ENCODE assay signal across 23 cellular contexts in genomic region chr6:36634317-36634716, GRCh38. TPM values are rescaled to one million over a fixed set of nuclear protein-coding genes. Genes with fewer than 3 reads are reported as not detected.
DNase-seq lines count a peak whose midpoint lies in the region; ATAC-seq and TF ChIP-seq lines count a peak whose summit lies in the region.
"Had no signal": no experiment of that assay in that cellular context is flagged by ENCODE, and none has a peak within 500 bp of the region (broad histone marks: within the 10 kb centered on the region; RNA-seq: fewer than 3 reads in every experiment).

No MANE protein-coding gene starts in this region.

- H3K36me3 ChIP-seq in left ventricle myocardium inferior, result no peaks in the 10 kb centered on the region
- H3K36me3 ChIP-seq in neuronal stem cell (replicated peaks in 1 of 2; ENCODE audit: control insufficient read depth in 2 of 2, insufficient read depth in 2 of 2, low read length in 2 of 2), result no peaks in the 10 kb centered on the region
- H3K36me3 ChIP-seq: adrenal gland, upper lobe of left lung had no signal

- no peak overlapping the region for H3K23ac ChIP-seq in neuronal stem cell (ENCODE audit: low read depth, low read length, poor library complexity)

- no peaks in the 10 kb centered on the region for H3K27me3 Mint-ChIP-seq in chondrocyte (ENCODE audit: low read depth)
- H3K27me3 Mint-ChIP-seq: activated B cell treated with CpG ODN at 0.5 μM for 24 hours; activated CD4-positive, alpha-beta memory T cell treated with anti-CD3 and anti-CD28 coated beads for 36 hours had no signal

- no peak overlapping the region for H3K4me2 ChIP-seq in neuronal stem cell (ENCODE audit: insufficient read depth, low read length, poor library complexity, severe bottlenecking)

- H3K27ac Mint-ChIP-seq in chondrocyte (ENCODE audit: unreplicated experiment), result peak overlapping the region; percentile 32
- H3K27ac Mint-ChIP-seq: activated B cell treated with CpG ODN at 0.5 μM for 24 hours; activated CD4-positive, alpha-beta memory T cell treated with anti-CD3 and anti-CD28 coated beads for 36 hours had no signal

- no peak overlapping the region for H4K91ac ChIP-seq in neuronal stem cell (ENCODE audit: low read depth, low read length, poor library complexity)

- no peak overlapping the region for H3K14ac ChIP-seq in neuronal stem cell (ENCODE audit: low read length)

- DNase-seq in left ventricle myocardium inferior (no peak), left ventricle myocardium superior (no peak), chondrocyte (ENCODE audit: low spot score) (peak; percentile 12), neuronal stem cell (ENCODE audit: low spot score) (no peak), HEK293T (ENCODE audit: extremely low spot score) (no peak), RPMI8226 (no peak), AML-193 (lab: John Stamatoyannopoulos, UW) (no peak)
- DNase-seq in stimulated activated CD4-positive, alpha-beta T cell treated with anti-CD3 and anti-CD28 coated beads, Interleukin-4, amount 100 ng/mL, for 24 hours, result no peak
- DNase-seq: ACHN; activated B cell treated with CpG ODN at 0.5 μM for 24 hours; activated CD4-positive, alpha-beta memory T cell treated with anti-CD3 and anti-CD28 coated beads for 36 hours; activated gamma-delta T cell treated with Interleukin-2 at 50 U/mL for 16 hours; CD4-positive, CD25-positive, alpha-beta regulatory T cell; DMS 273 treated with DMSO at 0.1 percent for 48 hours; Karpas-422; MV-4-11; NCI-H2171 treated with DMSO at 0.1 percent for 48 hours; NCI-H524 treated with DMSO at 0.1 percent for 48 hours; stimulated activated CD8-positive, alpha-beta memory T cell treated with anti-CD3 and anti-CD28 coated beads, Interleukin-4, amount 100 ng/mL, for 48 hours; T-helper 9 cell had no signal

- intact Hi-C loops in left ventricle myocardium inferior (cut with micrococcal nuclease) (no loop called here), left ventricle myocardium superior (cut with micrococcal nuclease) (no loop called here)

- no peak overlapping the region for H3K9ac ChIP-seq in neuronal stem cell (ENCODE audit: low read depth, low read length, poor library complexity)

- H2BK12ac ChIP-seq in neuronal stem cell (ENCODE audit: low read length), result no peak overlapping the region

- no peak overlapping the region for H2BK15ac ChIP-seq in neuronal stem cell (ENCODE audit: low read length)

- H4K8ac ChIP-seq in neuronal stem cell (ENCODE audit: low read depth, low read length), result no peak overlapping the region

- H2BK5ac ChIP-seq in neuronal stem cell (ENCODE audit: low read length), result no peak overlapping the region

- ATAC-seq in left ventricle myocardium superior, result no peak

- no peak overlapping the region for H2BK120ac ChIP-seq in neuronal stem cell (ENCODE audit: low read depth, low read length)

- POLR2A ChIA-PET in HEK293T (lab: Yijun Ruan, JAX), result no interaction called here

- no peak overlapping the region for H2AK5ac ChIP-seq in neuronal stem cell (ENCODE audit: low read depth, low read length)

- TF ChIP-seq CTCF in left ventricle myocardium inferior (IDR thresholded peaks at IDR 0.05; ENCODE audit: borderline replicate concordance) (no peak), chondrocyte (IDR thresholded peaks at IDR 0.05) (no peak)

- H3K27ac ChIP-seq in left ventricle myocardium inferior (replicated peaks) (peak overlapping the region; percentile 66), neuronal stem cell (replicated peaks; ENCODE audit: low read length) (no peak overlapping the region)
- H3K27ac ChIP-seq: RWPE1, upper lobe of left lung had no signal

- H3K4me1 Mint-ChIP-seq in chondrocyte (ENCODE audit: low read depth), result peaks cover 32% of the 10 kb centered on the region
- H3K4me1 Mint-ChIP-seq: CD4-positive, CD25-positive, alpha-beta regulatory T cell had no signal

- H3K4me3 ChIP-seq in left ventricle myocardium inferior (no peak overlapping the region), neuronal stem cell (ENCODE audit: low read length in 2 of 2) (no peak overlapping the region)
- H3K4me3 ChIP-seq: adrenal gland, upper lobe of left lung had no signal

- no peak overlapping the region for H3K4ac ChIP-seq in neuronal stem cell (ENCODE audit: low read length)

- H3K9me3 ChIP-seq in left ventricle myocardium inferior (replicated peaks) (no peaks in the 10 kb centered on the region), neuronal stem cell (replicated peaks in 1 of 2; ENCODE audit: control insufficient read depth in 2 of 2, insufficient read depth in 1 of 2, low read depth in 1 of 2, low read length in 2 of 2) (no peaks in the 10 kb centered on the region)
- H3K9me3 ChIP-seq: adrenal gland, upper lobe of left lung had no signal

- H3K36me3 Mint-ChIP-seq in chondrocyte (ENCODE audit: low read depth), result no peaks in the 10 kb centered on the region
- H3K36me3 Mint-ChIP-seq: activated CD4-positive, alpha-beta memory T cell treated with anti-CD3 and anti-CD28 coated beads for 36 hours; CD4-positive, CD25-positive, alpha-beta regulatory T cell had no signal

- no CpG with 5 or more reads among the region's 8 CpGs for WGBS in neuronal stem cell (ENCODE audit: extremely low coverage in 2 of 2, insufficient read length in 2 of 2, insufficient replicate concordance in 1 of 2), 2 donors

- H2AFZ ChIP-seq in neuronal stem cell (ENCODE audit: low read length), result peak overlapping the region; percentile 28

- no peaks in the 10 kb centered on the region for H3K27me3 ChIP-seq in left ventricle myocardium inferior (ENCODE audit: low read depth)
- peaks cover 0 to 4% (median 0%) of the 10 kb centered on the region in 3 experiments for H3K27me3 ChIP-seq in neuronal stem cell (ENCODE audit: control insufficient read depth in 3 of 3, insufficient read depth in 3 of 3, low read depth in 1 of 3, low read length in 3 of 3)
- H3K27me3 ChIP-seq: adrenal gland, upper lobe of left lung had no signal

- H3K18ac ChIP-seq in neuronal stem cell (ENCODE audit: low read length), result no peak overlapping the region

- CTCF ChIA-PET in HEK293T (lab: Yijun Ruan, JAX), result no interaction called here

- H3K79me1 ChIP-seq in neuronal stem cell (ENCODE audit: low read depth, low read length), result no peaks in the 10 kb centered on the region

- H3K4me1 ChIP-seq in left ventricle myocardium inferior (peaks cover 27% of the 10 kb centered on the region), neuronal stem cell (ENCODE audit: control insufficient read depth in 2 of 2, insufficient read depth in 1 of 2, low read depth in 1 of 2, low read length in 2 of 2) (peaks cover 6 to 16% of the 10 kb centered on the region in 2 donors)
- H3K4me1 ChIP-seq: adrenal gland had no signal

- H3K4me3 Mint-ChIP-seq in chondrocyte (ENCODE audit: unreplicated experiment), result no peak overlapping the region
- H3K4me3 Mint-ChIP-seq: activated B cell treated with CpG ODN at 0.5 μM for 24 hours; activated CD4-positive, alpha-beta memory T cell treated with anti-CD3 and anti-CD28 coated beads for 36 hours; CD4-positive, CD25-positive, alpha-beta regulatory T cell had no signal

- no peaks in the 10 kb centered on the region for H3K9me3 Mint-ChIP-seq in chondrocyte (ENCODE audit: low read depth)
- H3K9me3 Mint-ChIP-seq: activated B cell treated with CpG ODN at 0.5 μM for 24 hours; activated CD4-positive, alpha-beta memory T cell treated with anti-CD3 and anti-CD28 coated beads for 36 hours; CD4-positive, CD25-positive, alpha-beta regulatory T cell had no signal

TF ChIP-seq in HEK293T, 16 proteins besides CTCF, POLR2A, EP300 and RAD21:
- TF ChIP-seq SP1 (IDR thresholded peaks at IDR 0.05), result no peak
- TF ChIP-seq HDGF (IDR thresholded peaks at IDR 0.05; ENCODE audit: borderline replicate concordance), result no peak
- TF ChIP-seq, protein P1, sequence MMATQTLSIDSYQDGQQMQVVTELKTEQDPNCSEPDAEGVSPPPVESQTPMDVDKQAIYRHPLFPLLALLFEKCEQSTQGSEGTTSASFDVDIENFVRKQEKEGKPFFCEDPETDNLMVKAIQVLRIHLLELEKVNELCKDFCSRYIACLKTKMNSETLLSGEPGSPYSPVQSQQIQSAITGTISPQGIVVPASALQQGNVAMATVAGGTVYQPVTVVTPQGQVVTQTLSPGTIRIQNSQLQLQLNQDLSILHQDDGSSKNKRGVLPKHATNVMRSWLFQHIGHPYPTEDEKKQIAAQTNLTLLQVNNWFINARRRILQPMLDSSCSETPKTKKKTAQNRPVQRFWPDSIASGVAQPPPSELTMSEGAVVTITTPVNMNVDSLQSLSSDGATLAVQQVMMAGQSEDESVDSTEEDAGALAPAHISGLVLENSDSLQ (IDR thresholded peaks at IDR 0.05), result no peak
- no peak for TF ChIP-seq L3MBTL2 (conservative IDR thresholded peaks at IDR 0.05)
- no peak for TF ChIP-seq BHLHE40 (IDR thresholded peaks at IDR 0.05; ENCODE audit: borderline replicate concordance)
- no peak for TF ChIP-seq TARDBP (IDR thresholded peaks at IDR 0.05)
- TF ChIP-seq SUZ12 (IDR thresholded peaks at IDR 0.05), result no peak
- TF ChIP-seq ARNT (IDR thresholded peaks at IDR 0.05), result no peak
- no peak for TF ChIP-seq ZNF384 (IDR thresholded peaks at IDR 0.05)
- no peak for TF ChIP-seq LEF1 (IDR thresholded peaks at IDR 0.05; ENCODE audit: borderline replicate concordance)
- no peak for TF ChIP-seq FOXM1 (IDR thresholded peaks at IDR 0.05; ENCODE audit: borderline replicate concordance)
- no peak for TF ChIP-seq FOXK2 (IDR thresholded peaks at IDR 0.05)
- TF ChIP-seq NFRKB (IDR thresholded peaks at IDR 0.05), result no peak
- no peak for TF ChIP-seq CTBP1 (IDR thresholded peaks at IDR 0.05; ENCODE audit: borderline replicate concordance)
- TF ChIP-seq FOXA1 (IDR thresholded peaks at IDR 0.05), result no peak

RNA-seq across cellular contexts. Expression of gene SRSF3, which starts 40.2 kb away (rescaled TPM):
- total RNA-seq in left ventricle myocardium inferior (119 TPM), left ventricle myocardium superior (123 TPM), chondrocyte (180 to 233 TPM (median 191 TPM) in 3 replicates)
- polyA plus RNA-seq in neuronal stem cell (2013, experiment 1 of 2), result 276 TPM
- 284 TPM for polyA plus RNA-seq in neuronal stem cell (2013, experiment 2 of 2)

RNA-seq across cellular contexts. Expression of gene CDKN1A, which starts 44.2 kb away (rescaled TPM):
- total RNA-seq in left ventricle myocardium inferior (67.2 TPM), left ventricle myocardium superior (40.0 TPM), chondrocyte (230 to 303 TPM (median 301 TPM) in 3 replicates)
- 54.0 TPM for polyA plus RNA-seq in neuronal stem cell (2013, experiment 1 of 2)
- 53.5 TPM for polyA plus RNA-seq in neuronal stem cell (2013, experiment 2 of 2)
